1 cellular context compared by ENCODE assay signal in the genomic region with DNA sequence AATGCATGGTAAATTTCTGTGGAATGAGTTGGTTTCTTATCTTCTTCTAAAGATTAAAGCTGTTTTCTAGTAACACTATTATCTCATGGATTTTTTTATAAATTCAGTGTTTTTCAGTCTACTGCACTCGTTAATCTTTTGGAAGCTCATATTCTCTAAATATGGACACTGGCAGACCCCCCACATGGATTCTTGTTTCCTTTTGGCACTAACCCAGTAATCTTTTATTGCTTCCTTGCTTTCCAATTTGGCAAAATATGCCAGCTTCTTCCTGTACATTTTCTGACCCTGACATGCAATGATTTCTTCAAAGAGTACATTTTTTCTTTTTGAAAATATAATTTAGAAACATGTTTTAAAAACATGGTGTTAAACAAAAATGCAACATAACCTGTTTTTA.
TF ChIP-seq lines count a peak whose summit lies in the region.

No MANE protein-coding gene starts in this region.

TF ChIP-seq in WTC11, 78 proteins besides CTCF, POLR2A, EP300 and RAD21 (continued from another document):
- TF ChIP-seq, protein P1, sequence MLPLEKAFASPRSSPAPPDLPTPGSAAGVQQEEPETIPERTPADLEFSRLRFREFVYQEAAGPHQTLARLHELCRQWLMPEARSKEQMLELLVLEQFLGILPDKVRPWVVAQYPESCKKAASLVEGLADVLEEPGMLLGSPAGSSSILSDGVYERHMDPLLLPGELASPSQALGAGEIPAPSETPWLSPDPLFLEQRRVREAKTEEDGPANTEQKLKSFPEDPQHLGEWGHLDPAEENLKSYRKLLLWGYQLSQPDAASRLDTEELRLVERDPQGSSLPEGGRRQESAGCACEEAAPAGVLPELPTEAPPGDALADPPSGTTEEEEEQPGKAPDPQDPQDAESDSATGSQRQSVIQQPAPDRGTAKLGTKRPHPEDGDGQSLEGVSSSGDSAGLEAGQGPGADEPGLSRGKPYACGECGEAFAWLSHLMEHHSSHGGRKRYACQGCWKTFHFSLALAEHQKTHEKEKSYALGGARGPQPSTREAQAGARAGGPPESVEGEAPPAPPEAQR (CRISPR knock-in tag; IDR thresholded peaks at IDR 0.05), result no peak
- TF ChIP-seq, protein P2, sequence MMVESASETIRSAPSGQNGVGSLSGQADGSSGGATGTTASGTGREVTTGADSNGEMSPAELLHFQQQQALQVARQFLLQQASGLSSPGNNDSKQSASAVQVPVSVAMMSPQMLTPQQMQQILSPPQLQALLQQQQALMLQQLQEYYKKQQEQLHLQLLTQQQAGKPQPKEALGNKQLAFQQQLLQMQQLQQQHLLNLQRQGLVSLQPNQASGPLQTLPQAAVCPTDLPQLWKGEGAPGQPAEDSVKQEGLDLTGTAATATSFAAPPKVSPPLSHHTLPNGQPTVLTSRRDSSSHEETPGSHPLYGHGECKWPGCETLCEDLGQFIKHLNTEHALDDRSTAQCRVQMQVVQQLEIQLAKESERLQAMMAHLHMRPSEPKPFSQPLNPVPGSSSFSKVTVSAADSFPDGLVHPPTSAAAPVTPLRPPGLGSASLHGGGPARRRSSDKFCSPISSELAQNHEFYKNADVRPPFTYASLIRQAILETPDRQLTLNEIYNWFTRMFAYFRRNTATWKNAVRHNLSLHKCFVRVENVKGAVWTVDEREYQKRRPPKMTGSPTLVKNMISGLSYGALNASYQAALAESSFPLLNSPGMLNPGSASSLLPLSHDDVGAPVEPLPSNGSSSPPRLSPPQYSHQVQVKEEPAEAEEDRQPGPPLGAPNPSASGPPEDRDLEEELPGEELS (CRISPR knock-in tag; IDR thresholded peaks at IDR 0.05), result no peak
- TF ChIP-seq CREB1 (CRISPR knock-in tag; IDR thresholded peaks at IDR 0.05) (no peak), SOX15 (CRISPR knock-in tag; IDR thresholded peaks at IDR 0.05) (no peak), TEAD4 (CRISPR knock-in tag; IDR thresholded peaks at IDR 0.05) (no peak), ZBTB21 (CRISPR knock-in tag; IDR thresholded peaks at IDR 0.05; ENCODE audit: borderline replicate concordance) (no peak)
